In the genomic region with DNA sequence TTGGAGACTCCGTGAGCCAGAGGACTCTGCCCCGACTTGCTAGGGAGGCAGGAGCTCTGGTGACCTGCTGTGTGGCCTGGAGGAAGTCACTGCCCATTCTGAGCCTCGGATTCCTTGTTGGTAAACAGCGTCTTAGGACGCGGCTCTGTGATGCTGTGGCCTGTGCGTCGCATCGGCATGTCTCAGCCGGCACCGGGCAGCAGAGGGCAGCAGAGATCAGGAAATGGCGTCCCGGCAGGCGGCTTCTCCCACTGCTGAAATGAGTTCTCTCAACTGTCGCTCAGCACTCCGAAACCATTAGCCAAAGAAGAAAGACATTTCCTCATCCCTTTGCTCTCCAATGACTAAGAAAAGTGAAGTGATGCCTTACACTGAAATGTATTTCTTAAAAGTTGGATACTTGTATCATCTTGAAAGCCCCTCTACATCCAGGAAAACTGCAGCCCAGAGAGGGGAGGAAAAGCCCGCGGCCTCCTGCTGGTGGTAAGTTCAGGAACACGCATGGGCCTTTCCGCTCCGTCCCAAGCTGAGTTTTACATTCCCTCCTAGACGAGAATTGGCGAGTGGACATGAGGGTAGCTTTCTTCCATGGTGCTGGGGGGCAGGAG, we compare ENCODE assay signal across 8 cellular contexts.
DNase-seq lines count a peak whose midpoint lies in the region; ATAC-seq and TF ChIP-seq lines count a peak whose summit lies in the region.

No MANE protein-coding gene starts in this region.

- H3K36me3 ChIP-seq in left lung = no peaks in the 10 kb centered on the region

- peaks cover 4 to 8% of the 10 kb centered on the region in 2 donors for H3K4me1 ChIP-seq in left lung

- H3K27me3 Mint-ChIP-seq in activated CD4-positive, alpha-beta T cell treated with anti-CD3 and anti-CD28 coated beads for 36 hours = peaks cover 14% of the 10 kb centered on the region

- peak; percentile 59 for ATAC-seq in GM18519 (IDR thresholded peaks at IDR 0.05; ENCODE audit: low FRiP score, unreplicated experiment)
- peak; percentile 85 for ATAC-seq in HG03097 (IDR thresholded peaks at IDR 0.05; ENCODE audit: low FRiP score, unreplicated experiment)
- ATAC-seq in activated CD4-positive, alpha-beta T cell treated with anti-CD3 and anti-CD28 coated beads for 36 hours = peak; percentile 97
- ATAC-seq in left lung = peak; percentile 94

- H3K4me1 Mint-ChIP-seq in activated CD4-positive, alpha-beta T cell treated with anti-CD3 and anti-CD28 coated beads for 36 hours = peaks cover 5% of the 10 kb centered on the region

- TF ChIP-seq CTCF in left lung (IDR thresholded peaks at IDR 0.05) = peak; percentile 85 to 87

- no peak overlapping the region for H3K4me3 Mint-ChIP-seq in activated CD4-positive, alpha-beta T cell treated with anti-CD3 and anti-CD28 coated beads for 36 hours

- CTCF ChIA-PET in activated CD4-positive, alpha-beta T cell treated with anti-CD3 and anti-CD28 coated beads for 36 hours (lab: Charles Lee) = interaction anchor here (0.6 to 1.5 kb wide), 6 partner anchors 16 to 1992 kb away, joined by 3 read pairs; no protein-coding TSS in a partner anchor

- peaks cover 0 to 33% of the 10 kb centered on the region in 2 donors for H3K27me3 ChIP-seq in left lung

- H3K27ac ChIP-seq in left lung = no peak overlapping the region

- DNase-seq in ACHN = peak; percentile 64
- peak; percentile 19 for DNase-seq in NCI-H345 treated with DMSO at 0.1 percent for 48 hours (lab: John Stamatoyannopoulos, UW; ENCODE audit: unreplicated experiment)
- DNase-seq in activated CD4-positive, alpha-beta T cell treated with anti-CD3 and anti-CD28 coated beads for 36 hours = peak; percentile 89
- peak; percentile 75 for DNase-seq in cerebellum (ENCODE audit: low spot score)
- peak; percentile 72 to 91 for DNase-seq in left lung
- peak; percentile 69 to 76 for DNase-seq in stimulated activated CD4-positive, alpha-beta T cell treated with anti-CD3 and anti-CD28 coated beads, Interleukin-4, amount 100 ng/mL, for 48 hours (ENCODE audit: low read depth in 2 of 2)

- no peak overlapping the region for H3K4me3 ChIP-seq in left lung

- intact Hi-C loops in activated CD4-positive, alpha-beta T cell treated with anti-CD3 and anti-CD28 coated beads for 36 hours (cut with DNase I, micrococcal nuclease) = loop anchor here (1.0 to 5.0 kb wide), 8 partner anchors 666 to 958 kb away; no protein-coding TSS in a partner anchor
- intact Hi-C loops in left lung (cut with DNase I) = loop anchor here in 1 of 2 donors (10.0 kb wide), 3 partner anchors 662 to 962 kb away; no protein-coding TSS in a partner anchor

- in situ Hi-C loops in ACHN (cut with HindIII; ENCODE audit: low pct_ligation_motif_present, low pct_unique_long_range_greater_than_20kb, low sequenced_read_pairs) = no loop called here

- H3K9me3 Mint-ChIP-seq in activated CD4-positive, alpha-beta T cell treated with anti-CD3 and anti-CD28 coated beads for 36 hours (ENCODE audit: low read depth) = peaks cover 1% of the 10 kb centered on the region

- H3K27ac Mint-ChIP-seq in activated CD4-positive, alpha-beta T cell treated with anti-CD3 and anti-CD28 coated beads for 36 hours = no peak overlapping the region

- no peaks in the 10 kb centered on the region for H3K9me3 ChIP-seq in left lung

- POLR2A ChIA-PET in activated CD4-positive, alpha-beta T cell treated with anti-CD3 and anti-CD28 coated beads for 36 hours (lab: Charles Lee) = no interaction called here

- H3K36me3 Mint-ChIP-seq in activated CD4-positive, alpha-beta T cell treated with anti-CD3 and anti-CD28 coated beads for 36 hours (ENCODE audit: low read depth) = no peaks in the 10 kb centered on the region

Comparison
In these comparisons a context has a peak if more than half of its experiments do, and no peak if none do; other contexts are left out.
1. DNase-seq: peak in every context shown above with its lines; median percentile 89 in activated CD4-positive, alpha-beta T cell treated with anti-CD3 and anti-CD28 coated beads for 36 hours; 82 in left lung; 75 in cerebellum; 72 in stimulated activated CD4-positive, alpha-beta T cell treated with anti-CD3 and anti-CD28 coated beads, Interleukin-4, amount 100 ng/mL, for 48 hours; 64 in ACHN; 19 in NCI-H345 treated with DMSO at 0.1 percent for 48 hours.